ENCODE assay signal across 18 cellular contexts in genomic region chr12:109451400-109451799, GRCh38. TPM values are rescaled to one million over a fixed set of nuclear protein-coding genes. Genes with fewer than 3 reads are reported as not detected.
DNase-seq lines count a peak whose midpoint lies in the region; ATAC-seq and TF ChIP-seq lines count a peak whose summit lies in the region.
"Had no signal": no experiment of that assay in that cellular context is flagged by ENCODE, and none has a peak within 500 bp of the region (broad histone marks: within the 10 kb centered on the region; RNA-seq: fewer than 3 reads in every experiment).

No MANE protein-coding gene starts in this region.

- H3K9me3 ChIP-seq in transverse colon, result no peaks in the 10 kb centered on the region

- H3K9me3 Mint-ChIP-seq in activated naive CD4-positive, alpha-beta T cell treated with anti-CD3 and anti-CD28 coated beads, Interleukin-2, amount 10 ng/mL, durations not matched to agents 7 days and 5 days, result no peaks in the 10 kb centered on the region
- H3K9me3 Mint-ChIP-seq in endothelial cell (ENCODE audit: unreplicated experiment), result no peaks in the 10 kb centered on the region
- no peaks in the 10 kb centered on the region for H3K9me3 Mint-ChIP-seq in natural killer cell treated with Interleukin-12 subunit alpha and Interleukin-12 subunit beta and Interleukin-15 and Interleukin-18, amount 100 ng/mL, for 72 hours
- H3K9me3 Mint-ChIP-seq: HFFc6 had no signal

- TF ChIP-seq POLR2A in transverse colon (IDR thresholded peaks at IDR 0.05), result no peak

- in situ Hi-C loops in transverse colon (cut with MboI; ENCODE audit: low pct_ligation_motif_present in 1 of 4, low pct_unique_long_range_greater_than_20kb in 1 of 4, low sequenced_read_pairs in 3 of 4), result no loop called here

- TF ChIP-seq CTCF in endothelial cell (IDR thresholded peaks at IDR 0.05; ENCODE audit: unreplicated experiment) (no peak), transverse colon (IDR thresholded peaks at IDR 0.05) (no peak)

- peak; percentile 39 to 67 for ATAC-seq in natural killer cell treated with Interleukin-12 subunit alpha and Interleukin-12 subunit beta and Interleukin-15 and Interleukin-18, amount 100 ng/mL, for 72 hours
- no peak for ATAC-seq in GM18873 (IDR thresholded peaks at IDR 0.05; ENCODE audit: low FRiP score, unreplicated experiment)

- H3K4me3 Mint-ChIP-seq in activated naive CD4-positive, alpha-beta T cell treated with anti-CD3 and anti-CD28 coated beads, Interleukin-2, amount 10 ng/mL, durations not matched to agents 7 days and 5 days, result no peak overlapping the region
- H3K4me3 Mint-ChIP-seq in endothelial cell (ENCODE audit: unreplicated experiment), result peak overlapping the region; percentile 34
- peak overlapping the region; percentile 74 for H3K4me3 Mint-ChIP-seq in natural killer cell treated with Interleukin-12 subunit alpha and Interleukin-12 subunit beta and Interleukin-15 and Interleukin-18, amount 100 ng/mL, for 72 hours
- H3K4me3 Mint-ChIP-seq: HFFc6 had no signal

- intact Hi-C loops in transverse colon (cut with DNase I; ENCODE audit: low total_unique reads), result no loop called here

- TF ChIP-seq EP300 in transverse colon (IDR thresholded peaks at IDR 0.05; ENCODE audit: low read depth), result no peak

- no peak for DNase-seq in activated naive CD4-positive, alpha-beta T cell treated with anti-CD3 and anti-CD28 coated beads, Interleukin-2, amount 10 ng/mL, durations not matched to agents 7 days and 5 days
- no peak for DNase-seq in activated naive CD4-positive, alpha-beta T cell treated with anti-CD3 and anti-CD28 coated beads, Interleukin-2, amount 50 U/mL, for 16 hours
- DNase-seq in endothelial cell (ENCODE audit: low spot score), result no peak
- DNase-seq in natural killer cell treated with Interleukin-12 subunit alpha and Interleukin-12 subunit beta and Interleukin-15 and Interleukin-18, amount 100 ng/mL, for 72 hours (ENCODE audit: low spot score), result no peak
- DNase-seq in transverse colon, result no peak
- DNase-seq in cerebellar cortex (ENCODE audit: low spot score), result no peak
- no peak for DNase-seq in NCI-H2196 treated with DMSO at 0.1 percent for 48 hours (lab: John Stamatoyannopoulos, UW; ENCODE audit: unreplicated experiment)
- DNase-seq: COR-L47, HFFc6, KBM-7, NCI-H1048, NCI-H146, NCI-H2081 treated with DMSO at 0.1 percent for 48 hours, NCI-H345, NCI-H69 had no signal

- H3K27me3 ChIP-seq in transverse colon, result no peaks in the 10 kb centered on the region

- 67 to 97% methylated on average over 6 to 23 of the region's 23 CpGs for WGBS in transverse colon (ENCODE audit: low coverage in 1 of 2), 2 donors

- H3K4me1 Mint-ChIP-seq in activated naive CD4-positive, alpha-beta T cell treated with anti-CD3 and anti-CD28 coated beads, Interleukin-2, amount 10 ng/mL, durations not matched to agents 7 days and 5 days, result peaks cover 9% of the 10 kb centered on the region
- H3K4me1 Mint-ChIP-seq in endothelial cell (ENCODE audit: unreplicated experiment), result peaks cover 48% of the 10 kb centered on the region
- peaks cover 28 to 49% of the 10 kb centered on the region in 2 donors for H3K4me1 Mint-ChIP-seq in natural killer cell treated with Interleukin-12 subunit alpha and Interleukin-12 subunit beta and Interleukin-15 and Interleukin-18, amount 100 ng/mL, for 72 hours (ENCODE audit: low read depth in 2 of 2)

- peaks cover 0 to 30% (median 15%) of the 10 kb centered on the region in 4 donors for H3K36me3 ChIP-seq in transverse colon

- peak overlapping the region; percentile 58 to 79 (median 72) for H3K27ac ChIP-seq in transverse colon
- H3K27ac ChIP-seq: C4-2B, HL-60 had no signal

- H3K36me3 Mint-ChIP-seq in activated naive CD4-positive, alpha-beta T cell treated with anti-CD3 and anti-CD28 coated beads, Interleukin-2, amount 10 ng/mL, durations not matched to agents 7 days and 5 days, result peaks cover 33% of the 10 kb centered on the region
- H3K36me3 Mint-ChIP-seq in endothelial cell (ENCODE audit: low read depth, unreplicated experiment), result peaks cover 65% of the 10 kb centered on the region
- H3K36me3 Mint-ChIP-seq in natural killer cell treated with Interleukin-12 subunit alpha and Interleukin-12 subunit beta and Interleukin-15 and Interleukin-18, amount 100 ng/mL, for 72 hours, result peaks cover 17% of the 10 kb centered on the region

- peak overlapping the region; percentile 16 for H3K27ac Mint-ChIP-seq in activated naive CD4-positive, alpha-beta T cell treated with anti-CD3 and anti-CD28 coated beads, Interleukin-2, amount 10 ng/mL, durations not matched to agents 7 days and 5 days
- peak overlapping the region; percentile 77 for H3K27ac Mint-ChIP-seq in endothelial cell (ENCODE audit: unreplicated experiment)
- H3K27ac Mint-ChIP-seq in natural killer cell treated with Interleukin-12 subunit alpha and Interleukin-12 subunit beta and Interleukin-15 and Interleukin-18, amount 100 ng/mL, for 72 hours, result peak overlapping the region; percentile 57 to 76

- no peaks in the 10 kb centered on the region for H3K27me3 Mint-ChIP-seq in activated naive CD4-positive, alpha-beta T cell treated with anti-CD3 and anti-CD28 coated beads, Interleukin-2, amount 10 ng/mL, durations not matched to agents 7 days and 5 days
- H3K27me3 Mint-ChIP-seq in endothelial cell (ENCODE audit: unreplicated experiment), result peaks cover 5% of the 10 kb centered on the region
- no peaks in the 10 kb centered on the region for H3K27me3 Mint-ChIP-seq in natural killer cell treated with Interleukin-12 subunit alpha and Interleukin-12 subunit beta and Interleukin-15 and Interleukin-18, amount 100 ng/mL, for 72 hours

- H3K4me3 ChIP-seq in transverse colon, result no peak overlapping the region

- CTCF ChIA-PET in activated naive CD4-positive, alpha-beta T cell treated with anti-CD3 and anti-CD28 coated beads, Interleukin-2, amount 10 ng/mL, durations not matched to agents 7 days and 5 days (lab: Charles Lee), result no interaction called here

- peaks cover 35 to 60% (median 43%) of the 10 kb centered on the region in 4 donors for H3K4me1 ChIP-seq in transverse colon

RNA-seq across cellular contexts. Expression of gene KCTD10, which starts 25.7 kb away (rescaled TPM):
- total RNA-seq in endothelial cell (ENCODE audit: unreplicated experiment), result 128 TPM
- 10 to 100 TPM; 49.9 to 92.0 TPM for total RNA-seq in natural killer cell treated with Interleukin-12 subunit alpha and Interleukin-12 subunit beta and Interleukin-15 and Interleukin-18, amount 100 ng/mL, for 72 hours
- 100 to 1,000 TPM in 1 of 4 donors, 10 to 100 TPM in 3; 67.2 to 126 (median 79.5) TPM for total RNA-seq in transverse colon

RNA-seq across cellular contexts. Expression of gene UBE3B, which starts 26.0 kb away (rescaled TPM):
- total RNA-seq in endothelial cell (ENCODE audit: unreplicated experiment), result 44.3 TPM
- total RNA-seq in natural killer cell treated with Interleukin-12 subunit alpha and Interleukin-12 subunit beta and Interleukin-15 and Interleukin-18, amount 100 ng/mL, for 72 hours, result 10 to 100 TPM; 38.9 to 39.2 TPM
- 10 to 100 TPM; 34.4 to 73.0 (median 71.6) TPM for total RNA-seq in transverse colon

Comparison
In these comparisons a context has a peak if more than half of its experiments do, and no peak if none do; other contexts are left out.
1. H3K27ac Mint-ChIP-seq: peak in every context shown above with its lines; median percentile 77 in endothelial cell; 66 in natural killer cell treated with Interleukin-12 subunit alpha and Interleukin-12 subunit beta and Interleukin-15 and Interleukin-18, amount 100 ng/mL, for 72 hours; 16 in activated naive CD4-positive, alpha-beta T cell treated with anti-CD3 and anti-CD28 coated beads, Interleukin-2, amount 10 ng/mL, durations not matched to agents 7 days and 5 days.